Comparison of ENCODE assay signal across 33 cellular contexts in genomic region chr3:166760114-166760513, GRCh38.
"Had no signal": no experiment of that assay in that cellular context is flagged by ENCODE, and none has a peak within 500 bp of the region (broad histone marks: within the 10 kb centered on the region; RNA-seq: fewer than 3 reads in every experiment).

No MANE protein-coding gene starts in this region.

- H3K36me3 ChIP-seq: adrenal gland, cardiac muscle cell had no signal

- FAIRE-seq: astrocyte, bronchial epithelial cell, TTC549 had no signal

- DNase-seq: activated B cell treated with CpG ODN at 0.5 μM for 24 hours; activated CD4-positive, alpha-beta memory T cell treated with anti-CD3 and anti-CD28 coated beads for 36 hours; activated CD4-positive, alpha-beta T cell treated with anti-CD3 and anti-CD28 coated beads for 4 hours; activated CD4-positive, alpha-beta T cell treated with anti-CD3 and anti-CD28 coated beads, Interleukin-2, amount 10 ng/mL, durations not matched to agents 24 days and 14 days; activated CD4-positive, alpha-beta T cell treated with anti-CD3 and anti-CD28 coated beads, Interleukin-2, amount 50 U/mL, for 1 hour; activated CD4-positive, alpha-beta T cell treated with anti-CD3 and anti-CD28 coated beads, Interleukin-2, amount 50 U/mL, for 4 hours; activated CD4-positive, CD25-positive, alpha-beta regulatory T cell treated with anti-CD3 and anti-CD28 coated beads, Interleukin-2, amount 50 U/mL, for 72 hours; activated CD8-positive, alpha-beta memory T cell treated with anti-CD3 and anti-CD28 coated beads, Interleukin-2, amount 50 U/mL, for 4 hours; activated CD8-positive, alpha-beta T cell treated with anti-CD3 and anti-CD28 coated beads for 36 hours; activated effector memory CD4-positive, alpha-beta T cell treated with anti-CD3 and anti-CD28 coated beads, Interleukin-2, amount 50 U/mL, for 16 hours; activated gamma-delta T cell treated with Interleukin-2 at 50 U/mL for 16 hours; activated naive CD4-positive, alpha-beta T cell; activated naive CD4-positive, alpha-beta T cell treated with anti-CD3 and anti-CD28 coated beads for 36 hours; activated naive CD4-positive, alpha-beta T cell treated with anti-CD3 and anti-CD28 coated beads, Interleukin-2, amount 50 U/mL, for 16 hours; activated naive CD8-positive, alpha-beta T cell treated with anti-CD3 and anti-CD28 coated beads for 36 hours; activated T-cell treated with anti-CD3 and anti-CD28 coated beads for 4 hours; activated T-cell treated with anti-CD3 and anti-CD28 coated beads, Interleukin-2, amount 50 U/mL, for 1 hour; activated T-cell treated with anti-CD3 and anti-CD28 coated beads, Interleukin-2, amount 50 U/mL, for 4 hours; activated T-cell treated with anti-CD3 and anti-CD28 coated beads, Interleukin-2, amount 50 U/mL, for 72 hours; adrenal gland; amniotic stem cell; aorta; caudate nucleus; cerebellar nuclear complex; T-helper 2 cell; T-helper 9 cell had no signal

- H3K27me3 ChIP-seq: adrenal gland, cardiac muscle cell had no signal

- ATAC-seq: activated CD8-positive, alpha-beta T cell treated with anti-CD3 and anti-CD28 coated beads for 36 hours; activated naive CD4-positive, alpha-beta T cell treated with anti-CD3 and anti-CD28 coated beads, Interleukin-2, amount 50 U/mL, for 72 hours; activated T-cell treated with anti-CD3 and anti-CD28 coated beads, Interleukin-2, amount 50 U/mL, for 4 hours; activated T-cell treated with anti-CD3 and anti-CD28 coated beads, Interleukin-2, amount 50 U/mL, for 72 hours; activated T-helper 17 cell treated with anti-CD3 and anti-CD28 coated beads, Interleukin-2, amount 50 U/mL, for 72 hours had no signal

- H3K27ac ChIP-seq: adrenal gland, cardiac muscle cell, VCaP had no signal

- H3K4me3 ChIP-seq: adrenal gland, cardiac muscle cell had no signal

- H3K9me3 ChIP-seq: adrenal gland had no signal

- H3K4me1 ChIP-seq: adrenal gland had no signal
